In genomic region chr5:81850932-81851331, GRCh38 we compare ENCODE assay signal across 8 cellular contexts.
A peak's percentile ranks its signal among the peaks of the same experiment; 100 is the strongest.
DNase-seq lines count a peak whose midpoint lies in the region; ATAC-seq and TF ChIP-seq lines count a peak whose summit lies in the region.

No MANE protein-coding gene starts in this region.

- no peak overlapping the region for H3K18ac ChIP-seq in H9 (ENCODE audit: insufficient read length, low read depth, low read length)

- no peaks in the 10 kb centered on the region for H3K79me1 ChIP-seq in H9 (ENCODE audit: insufficient read depth, low read depth, low read length, poor library complexity, severe bottlenecking)

- H3K56ac ChIP-seq in H9 (ENCODE audit: insufficient read length, low read depth, low read length), result no peak overlapping the region

- DNase-seq in H9 (no peak), activated B cell treated with CpG ODN at 0.5 μM for 24 hours (no peak), right atrium auricular region (ENCODE audit: low spot score) (no peak), NCI-H1417 treated with DMSO at 0.1 percent for 48 hours (lab: John Stamatoyannopoulos, UW) (no peak), HK-2 (ENCODE audit: unreplicated experiment) (no peak)

- H4K8ac ChIP-seq in H9 (replicated peaks; ENCODE audit: insufficient read length, low read depth, low read length), result no peak overlapping the region

- H3K9me3 Mint-ChIP-seq in H9, result no peaks in the 10 kb centered on the region
- no peaks in the 10 kb centered on the region for H3K9me3 Mint-ChIP-seq in activated B cell treated with CpG ODN at 0.5 μM for 24 hours

- 0 out of 2 replicates have a peak overlapping the region, but pooled peaks have one; percentile 4 for H3K14ac ChIP-seq in H9 (ENCODE audit: insufficient read depth, low read length)

- H3K27ac ChIP-seq in H9 (ENCODE audit: insufficient read length, low read depth, low read length) (peak overlapping the region; percentile 70), right atrium auricular region (peak overlapping the region; percentile 87 to 94), skin epidermis (peak overlapping the region in 20 of 21 experiments; percentile 77 to 100 (median 92))

- TF ChIP-seq CTCF in H9 (conservative IDR thresholded peaks at IDR 0.05) (no peak), activated B cell treated with CpG ODN at 0.5 μM for 24 hours (IDR thresholded peaks at IDR 0.05) (no peak), right atrium auricular region (IDR thresholded peaks at IDR 0.05) (no peak)

- no peak overlapping the region for H2AFZ ChIP-seq in H9 (ENCODE audit: low read length)

- H3K79me2 ChIP-seq in H9 (ENCODE audit: insufficient read depth, low read length), result no peaks in the 10 kb centered on the region

- peaks cover 15% of the 10 kb centered on the region for H3K4me1 ChIP-seq in H9 (ENCODE audit: insufficient read depth, low read length)
- H3K4me1 ChIP-seq in right atrium auricular region, result peaks cover 0 to 63% of the 10 kb centered on the region in 2 donors

- no peak overlapping the region for H2BK15ac ChIP-seq in H9 (ENCODE audit: low read depth, low read length)

- H3K4me1 Mint-ChIP-seq in H9 (peaks cover 71 to 73% of the 10 kb centered on the region in 2 experiments), activated B cell treated with CpG ODN at 0.5 μM for 24 hours (peaks cover 35% of the 10 kb centered on the region)

- no peaks in the 10 kb centered on the region for H3K36me3 Mint-ChIP-seq in H9 (ENCODE audit: insufficient read depth in 1 of 3, low read depth in 3 of 3)
- H3K36me3 Mint-ChIP-seq in activated B cell treated with CpG ODN at 0.5 μM for 24 hours (ENCODE audit: low read depth), result peaks cover 2% of the 10 kb centered on the region

- no peak for TF ChIP-seq POLR2A in GM18505 (IDR thresholded peaks at IDR 0.05; ENCODE audit: borderline replicate concordance, extremely low read depth, insufficient read depth, insufficient read length)

- intact Hi-C loops in activated B cell treated with CpG ODN at 0.5 μM for 24 hours (cut with micrococcal nuclease), result loop anchor here (1.0 to 10.0 kb wide), 9 partner anchors 100 to 1224 kb away; partner anchors contain the start of genes SSBP2, TMEM167A, XRCC4 and ZCCHC9

- H3K4me3 Mint-ChIP-seq in H9, result peak overlapping the region; percentile 72 to 89; a peak in 4 of 5 replicates
- H3K4me3 Mint-ChIP-seq in activated B cell treated with CpG ODN at 0.5 μM for 24 hours, result peak overlapping the region; percentile 93

- CTCF ChIA-PET in activated B cell treated with CpG ODN at 0.5 μM for 24 hours (lab: Charles Lee), result interaction anchor here (1.5 to 2.8 kb wide), 4 partner anchors 11 to 344 kb away, joined by 3 to 19 read pairs (median 8); partner anchors contain the start of gene SSBP2

- H3K27ac Mint-ChIP-seq in H9 (peak overlapping the region; percentile 98 to 99 (median 99)), activated B cell treated with CpG ODN at 0.5 μM for 24 hours (no peak overlapping the region)

- H4K91ac ChIP-seq in H9 (ENCODE audit: insufficient read length, low read depth, low read length), result no peak overlapping the region

- no peak overlapping the region for H3K4ac ChIP-seq in H9 (ENCODE audit: low read depth, low read length)

- no peaks in the 10 kb centered on the region for H4K20me1 ChIP-seq in H9 (ENCODE audit: control insufficient read depth, insufficient read depth, insufficient read length)

- no peak overlapping the region for H2BK120ac ChIP-seq in H9 (ENCODE audit: low read depth, low read length, poor library complexity, severe bottlenecking)

- no CpG with 5 or more reads among the region's 2 CpGs for WGBS in H9 (ENCODE audit: extremely low coverage, insufficient read length, low lambda C conversion rate)

- no peak overlapping the region for H4K5ac ChIP-seq in H9 (ENCODE audit: insufficient read length, low read depth, low read length)

- H3K23me2 ChIP-seq in H9 (ENCODE audit: insufficient read length, low read depth, low read length, poor library complexity, severe bottlenecking), result peaks cover 12% of the 10 kb centered on the region

- H2BK12ac ChIP-seq in H9 (ENCODE audit: insufficient read length, low read depth, low read length), result no peak overlapping the region

- no peak overlapping the region for H3K23ac ChIP-seq in H9 (ENCODE audit: insufficient read length, low read depth, low read length)

- no peaks in the 10 kb centered on the region for H3K9me3 ChIP-seq in H9 (ENCODE audit: control insufficient read depth, low read depth, low read length)
- H3K9me3 ChIP-seq in right atrium auricular region, result no peaks in the 10 kb centered on the region

- H3K27me3 ChIP-seq in H9 (ENCODE audit: insufficient read depth, low read length) (no peaks in the 10 kb centered on the region), right atrium auricular region (no peaks in the 10 kb centered on the region)

- ATAC-seq in activated B cell treated with CpG ODN at 0.5 μM for 24 hours (ENCODE audit: low read depth), result no peak
- ATAC-seq in HG02759 (IDR thresholded peaks at IDR 0.05; ENCODE audit: unreplicated experiment), result no peak
- no peak for ATAC-seq in GM18505 (IDR thresholded peaks at IDR 0.05; ENCODE audit: unreplicated experiment)

- H3K4me2 ChIP-seq in H9 (ENCODE audit: insufficient read depth, insufficient read length, low read length), result peak overlapping the region; percentile 96

- H2AK5ac ChIP-seq in H9 (ENCODE audit: insufficient read length, low read length), result no peak overlapping the region

- H3K4me3 ChIP-seq in right atrium auricular region, result peak overlapping the region in 1 of 2 donors; percentile 56
- peak overlapping the region in 1 of 7 experiments; percentile 33 for H3K4me3 ChIP-seq in skin epidermis

- H3T11ph ChIP-seq in H9 (ENCODE audit: low read length), result no peak overlapping the region

- POLR2A ChIA-PET in activated B cell treated with CpG ODN at 0.5 μM for 24 hours (lab: Charles Lee), result interaction anchor here (0.6 to 5.6 kb wide), 9 partner anchors 23 to 427 kb away, joined by 3 to 285 read pairs (median 4); partner anchors contain the start of genes ATG10, RPS23 and SSBP2

- H3K27me3 Mint-ChIP-seq in H9 (ENCODE audit: low read depth) (no peaks in the 10 kb centered on the region), activated B cell treated with CpG ODN at 0.5 μM for 24 hours (no peaks in the 10 kb centered on the region)

- H3K9ac ChIP-seq in H9 (ENCODE audit: extremely low read depth, insufficient read length, low read length), result no peak overlapping the region

- no peak overlapping the region for H2BK20ac ChIP-seq in H9 (ENCODE audit: low read depth, low read length, poor library complexity, severe bottlenecking)

- H2BK5ac ChIP-seq in H9 (ENCODE audit: insufficient read length, low read length), result no peak overlapping the region

- no peaks in the 10 kb centered on the region for H3K36me3 ChIP-seq in right atrium auricular region
